ENCODE assay signal across 16 cellular contexts in the genomic region with DNA sequence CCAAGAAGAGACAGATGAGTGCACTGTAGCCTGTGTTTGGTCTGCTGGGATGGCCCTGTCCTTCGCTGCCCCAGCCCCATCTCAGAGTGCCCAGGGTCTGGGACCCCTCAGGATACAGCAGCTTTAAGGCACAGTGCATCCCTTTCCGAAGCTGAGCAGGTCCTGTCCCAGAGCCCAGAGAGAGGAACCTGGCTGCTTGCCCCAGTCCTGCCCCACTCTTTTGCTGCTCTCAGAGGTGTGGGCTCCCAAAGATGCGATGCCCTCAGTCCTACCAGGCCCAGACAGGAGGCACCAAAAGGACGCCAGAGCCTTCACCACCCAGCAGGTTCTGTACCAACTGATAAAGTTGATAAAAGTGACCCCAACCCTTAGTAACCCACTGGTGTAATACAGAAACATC. TPM values are rescaled to one million over a fixed set of nuclear protein-coding genes. Genes with fewer than 3 reads are reported as not detected.
"Had no signal": no experiment of that assay in that cellular context is flagged by ENCODE, and none has a peak within 500 bp of the region (broad histone marks: within the 10 kb centered on the region; RNA-seq: fewer than 3 reads in every experiment).

No MANE protein-coding gene starts in this region.

- H3K79me2 ChIP-seq: parathyroid adenoma had no signal

- DNase-seq: activated CD4-positive, alpha-beta T cell treated with anti-CD3 and anti-CD28 coated beads, Interleukin-2, amount 50 U/mL, for 1 hour; activated gamma-delta T cell treated with Interleukin-2 at 50 U/mL for 16 hours; activated T-cell treated with anti-CD3 and anti-CD28 coated beads, Interleukin-2, amount 50 U/mL, for 72 hours; amygdala; caudate nucleus; foreskin melanocyte; glutamatergic neuron; hippocampal formation; islet precursor cell; stimulated activated naive CD4-positive, alpha-beta T cell had no signal

- H3K4me3 Mint-ChIP-seq: activated naive CD8-positive, alpha-beta T cell; activated T-cell treated with anti-CD3 and anti-CD28 coated beads, Interleukin-2, amount 50 U/mL, for 72 hours had no signal

- H2AFZ ChIP-seq: parathyroid adenoma had no signal

- H3K9me3 Mint-ChIP-seq: activated T-cell treated with anti-CD3 and anti-CD28 coated beads, Interleukin-2, amount 50 U/mL, for 72 hours had no signal

- H3K4me3 ChIP-seq: dorsolateral prefrontal cortex had no signal

- H3K4me1 ChIP-seq: parathyroid adenoma had no signal

- H3K27me3 ChIP-seq: dorsolateral prefrontal cortex had no signal

- H3K27ac Mint-ChIP-seq: activated naive CD8-positive, alpha-beta T cell; activated T-cell treated with anti-CD3 and anti-CD28 coated beads, Interleukin-2, amount 50 U/mL, for 72 hours had no signal

- ATAC-seq: activated CD4-positive, CD25-positive, alpha-beta regulatory T cell treated with anti-CD3 and anti-CD28 coated beads, Interleukin-2, amount 50 U/mL, for 24 hours; activated T-cell treated with anti-CD3 and anti-CD28 coated beads, Interleukin-2, amount 50 U/mL, for 72 hours had no signal

- H3K27me3 Mint-ChIP-seq: activated naive CD8-positive, alpha-beta T cell had no signal

- H3K9ac ChIP-seq: parathyroid adenoma had no signal

- H3K27ac ChIP-seq: parathyroid adenoma had no signal

RNA-seq across cellular contexts. Expression of a gene that starts 17.8 kb away (rescaled TPM):
- total RNA-seq: epithelial cell of proximal tubule, lung microvascular endothelial cell had no signal
